ENCODE assay signal across 8 cellular contexts in genomic region chr1:93179886-93180722, GRCh38. TPM values are rescaled to one million over a fixed set of nuclear protein-coding genes. Genes with fewer than 3 reads are reported as not detected.
A peak's percentile ranks its signal among the peaks of the same experiment; 100 is the strongest.
DNase-seq lines count a peak whose midpoint lies in the region; ATAC-seq and TF ChIP-seq lines count a peak whose summit lies in the region.

TMED5 (minus strand) TSS chr1:93180413; CDS start chr1:93180242, 171 bp downstream.

- H3F3A ChIP-seq in SK-N-SH (replicated peaks; ENCODE audit: insufficient read depth) = peaks cover 11% of the 10 kb centered on the region

- peaks cover 3 to 15% of the 10 kb centered on the region in 2 experiments for H3K36me3 ChIP-seq in SK-N-SH (replicated peaks in 1 of 2; ENCODE audit: control insufficient read depth in 1 of 2, insufficient read depth in 2 of 2, low read length in 1 of 2)

- H3K9me3 ChIP-seq in SK-N-SH = no peaks in the 10 kb centered on the region

- H3K27me3 ChIP-seq in SK-N-SH (ENCODE audit: insufficient read depth) = no peaks in the 10 kb centered on the region

- peaks cover 3 to 5% of the 10 kb centered on the region in 2 experiments; a peak in 2 of 4 replicates for H3K4me1 ChIP-seq in SK-N-SH (ENCODE audit: control insufficient read depth in 1 of 2, insufficient read depth in 2 of 2, low read depth in 1 of 2, low read length in 1 of 2)

- POLR2A ChIA-PET in SK-N-SH (lab: Yijun Ruan, JAX) = no interaction called here

- TF ChIP-seq CTCF in GM10266 (IDR thresholded peaks at IDR 0.05; ENCODE audit: control insufficient read depth, insufficient read depth, low read depth, missing control alignments) = no peak
- TF ChIP-seq CTCF in SK-N-SH (IDR thresholded peaks at IDR 0.05) = no peak; the same call in 1 of the 2 replicates

- peak within 1 kb of the TSS; percentile 90 for H2AFZ ChIP-seq in SK-N-SH (ENCODE audit: low read depth)

- H3K4me3 ChIP-seq in SK-N-SH (ENCODE audit: low read depth in 2 of 2, low read length in 1 of 2) = peak within 1 kb of the TSS; percentile 86 to 96

- CTCF ChIA-PET in SK-N-SH (lab: Yijun Ruan, JAX) = no interaction called here

- peak within 1 kb of the TSS; percentile 93 for H3K4me2 ChIP-seq in SK-N-SH

- DNase-seq in GM10266 (ENCODE audit: extremely low spot score) = peak; percentile 91
- peak; percentile 97 for DNase-seq in NCI-H1048 (lab: John Stamatoyannopoulos, UW)
- DNase-seq in SK-N-SH = peak; percentile 94
- peak; percentile 94 for DNase-seq in activated naive CD4-positive, alpha-beta T cell treated with anti-CD3 and anti-CD28 coated beads, Interleukin-2, amount 50 U/mL, for 16 hours
- DNase-seq in germinal center (ENCODE audit: low spot score) = peak; percentile 92
- peak; percentile 85 for DNase-seq in non-pigmented ciliary epithelial cell (ENCODE audit: low read depth)
- peak; percentile 97 for DNase-seq in superior temporal gyrus (ENCODE audit: extremely low spot score)

- peak; percentile 86 for ATAC-seq in HG02588 (IDR thresholded peaks at IDR 0.05; ENCODE audit: unreplicated experiment)

- H4K20me1 ChIP-seq in SK-N-SH (ENCODE audit: insufficient read depth) = peaks cover 33% of the 10 kb centered on the region

- H3K27ac ChIP-seq in SK-N-SH (ENCODE audit: low read depth in 2 of 2, low read length in 1 of 2) = peak within 1 kb of the TSS; percentile 98

- WGBS in SK-N-SH (ENCODE audit: low lambda C conversion rate) = under 1% methylated on average over 33 of the region's 78 CpGs

- TF ChIP-seq EP300 in SK-N-SH (IDR thresholded peaks at IDR 0.05; ENCODE audit: borderline replicate concordance in 1 of 2, low read depth in 1 of 2, low read length in 1 of 2) = no peak; a peak in 1 of 4 replicates

- no peak for TF ChIP-seq RAD21 in SK-N-SH (IDR thresholded peaks at IDR 0.05; ENCODE audit: low read length)

- H3K9ac ChIP-seq in SK-N-SH = peak within 1 kb of the TSS; percentile 95

- no peaks in the 10 kb centered on the region for H3K9me2 ChIP-seq in SK-N-SH

- H3K79me2 ChIP-seq in SK-N-SH (ENCODE audit: insufficient read depth) = peaks cover 86% of the 10 kb centered on the region

TF ChIP-seq in SK-N-SH, 30 proteins besides CTCF, POLR2A, EP300 and RAD21 (continues in another document):
- no peak; the same call in 1 of the 2 replicates for TF ChIP-seq YY1 (IDR thresholded peaks at IDR 0.05; ENCODE audit: low read depth)
- peak; percentile 87 for TF ChIP-seq NRF1 (IDR thresholded peaks at IDR 0.05; ENCODE audit: low read depth, low read length)
- peak; percentile 37; the same call in 1 of the 2 replicates for TF ChIP-seq RFX5 (IDR thresholded peaks at IDR 0.05; ENCODE audit: low read length)
- peak; percentile 8; the same call in 1 of the 2 replicates for TF ChIP-seq TCF12 (IDR thresholded peaks at IDR 0.05)
- no peak for TF ChIP-seq EZH2phosphoT487 (IDR thresholded peaks at IDR 0.05; ENCODE audit: borderline replicate concordance, low read depth)
- TF ChIP-seq GABPA (IDR thresholded peaks at IDR 0.05; ENCODE audit: low read depth) = peak; percentile 54; the same call in 1 of the 2 replicates
- peak; percentile 2; the same call in 1 of the 2 replicates for TF ChIP-seq FOSL2 (IDR thresholded peaks at IDR 0.05; ENCODE audit: borderline replicate concordance, low read depth)
- TF ChIP-seq NFIC (IDR thresholded peaks at IDR 0.05; ENCODE audit: borderline replicate concordance) = 0 out of 2 replicates have a peak, but pooled peaks have one; percentile 10
- no peak for TF ChIP-seq GATA2 (CRISPR knock-in tag; IDR thresholded peaks at IDR 0.05)
- peak; percentile 57; the same call in 1 of the 2 replicates for TF ChIP-seq POLR2AphosphoS5 (IDR thresholded peaks at IDR 0.05; ENCODE audit: low read depth, low read length)
- no peak for TF ChIP-seq MEF2A (IDR thresholded peaks at IDR 0.05; ENCODE audit: borderline replicate concordance, low read depth)
- TF ChIP-seq, protein P1, sequence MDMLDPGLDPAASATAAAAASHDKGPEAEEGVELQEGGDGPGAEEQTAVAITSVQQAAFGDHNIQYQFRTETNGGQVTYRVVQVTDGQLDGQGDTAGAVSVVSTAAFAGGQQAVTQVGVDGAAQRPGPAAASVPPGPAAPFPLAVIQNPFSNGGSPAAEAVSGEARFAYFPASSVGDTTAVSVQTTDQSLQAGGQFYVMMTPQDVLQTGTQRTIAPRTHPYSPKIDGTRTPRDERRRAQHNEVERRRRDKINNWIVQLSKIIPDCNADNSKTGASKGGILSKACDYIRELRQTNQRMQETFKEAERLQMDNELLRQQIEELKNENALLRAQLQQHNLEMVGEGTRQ (IDR thresholded peaks at IDR 0.05; ENCODE audit: borderline replicate concordance, low read depth, low read length) = no peak
- TF ChIP-seq REST (IDR thresholded peaks at IDR 0.05; ENCODE audit: low read depth, low read length) = no peak
- TF ChIP-seq, protein P2, sequence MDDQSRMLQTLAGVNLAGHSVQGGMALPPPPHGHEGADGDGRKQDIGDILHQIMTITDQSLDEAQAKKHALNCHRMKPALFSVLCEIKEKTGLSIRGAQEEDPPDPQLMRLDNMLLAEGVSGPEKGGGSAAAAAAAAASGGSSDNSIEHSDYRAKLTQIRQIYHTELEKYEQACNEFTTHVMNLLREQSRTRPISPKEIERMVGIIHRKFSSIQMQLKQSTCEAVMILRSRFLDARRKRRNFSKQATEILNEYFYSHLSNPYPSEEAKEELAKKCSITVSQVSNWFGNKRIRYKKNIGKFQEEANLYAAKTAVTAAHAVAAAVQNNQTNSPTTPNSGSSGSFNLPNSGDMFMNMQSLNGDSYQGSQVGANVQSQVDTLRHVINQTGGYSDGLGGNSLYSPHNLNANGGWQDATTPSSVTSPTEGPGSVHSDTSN (IDR thresholded peaks at IDR 0.05) = no peak
- no peak for TF ChIP-seq SMC3 (IDR thresholded peaks at IDR 0.05; ENCODE audit: low read depth, low read length)
- peak; percentile 48; the same call in 1 of the 2 replicates for TF ChIP-seq FOXM1 (IDR thresholded peaks at IDR 0.05; ENCODE audit: low read depth)
- TF ChIP-seq FOXJ3 (CRISPR knock-in tag; IDR thresholded peaks at IDR 0.05) = no peak
- peak; percentile 53 for TF ChIP-seq ELF1 (IDR thresholded peaks at IDR 0.05)
- no peak for TF ChIP-seq RXRA (IDR thresholded peaks at IDR 0.05; ENCODE audit: borderline replicate concordance, low read depth)
- TF ChIP-seq, protein P3, sequence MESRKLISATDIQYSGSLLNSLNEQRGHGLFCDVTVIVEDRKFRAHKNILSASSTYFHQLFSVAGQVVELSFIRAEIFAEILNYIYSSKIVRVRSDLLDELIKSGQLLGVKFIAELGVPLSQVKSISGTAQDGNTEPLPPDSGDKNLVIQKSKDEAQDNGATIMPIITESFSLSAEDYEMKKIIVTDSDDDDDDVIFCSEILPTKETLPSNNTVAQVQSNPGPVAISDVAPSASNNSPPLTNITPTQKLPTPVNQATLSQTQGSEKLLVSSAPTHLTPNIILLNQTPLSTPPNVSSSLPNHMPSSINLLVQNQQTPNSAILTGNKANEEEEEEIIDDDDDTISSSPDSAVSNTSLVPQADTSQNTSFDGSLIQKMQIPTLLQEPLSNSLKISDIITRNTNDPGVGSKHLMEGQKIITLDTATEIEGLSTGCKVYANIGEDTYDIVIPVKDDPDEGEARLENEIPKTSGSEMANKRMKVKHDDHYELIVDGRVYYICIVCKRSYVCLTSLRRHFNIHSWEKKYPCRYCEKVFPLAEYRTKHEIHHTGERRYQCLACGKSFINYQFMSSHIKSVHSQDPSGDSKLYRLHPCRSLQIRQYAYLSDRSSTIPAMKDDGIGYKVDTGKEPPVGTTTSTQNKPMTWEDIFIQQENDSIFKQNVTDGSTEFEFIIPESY (IDR thresholded peaks at IDR 0.05; ENCODE audit: borderline replicate concordance, low read depth) = no peak
- peak; percentile 85 for TF ChIP-seq CHD2 (IDR thresholded peaks at IDR 0.05; ENCODE audit: low read length, partially characterized antibody)
- TF ChIP-seq SIN3A (IDR thresholded peaks at IDR 0.05; ENCODE audit: borderline replicate concordance, low read depth, low read length) = no peak; the same call in 1 of the 2 replicates
- TF ChIP-seq, protein P4, sequence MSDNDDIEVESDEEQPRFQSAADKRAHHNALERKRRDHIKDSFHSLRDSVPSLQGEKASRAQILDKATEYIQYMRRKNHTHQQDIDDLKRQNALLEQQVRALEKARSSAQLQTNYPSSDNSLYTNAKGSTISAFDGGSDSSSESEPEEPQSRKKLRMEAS (IDR thresholded peaks at IDR 0.05; ENCODE audit: low read depth) = peak; percentile 78
- TF ChIP-seq JUND (IDR thresholded peaks at IDR 0.05) = no peak

RNA-seq across cellular contexts. Expression of gene TMED5, which starts in this region (rescaled TPM):
- 24.2 and 26.9 TPM in 2 replicates for polyA plus RNA-seq in SK-N-SH (2012; rRNA removed)
- 33.2 and 35.1 TPM in 2 replicates for polyA plus RNA-seq in SK-N-SH (2012; cell fraction: cytosol; rRNA removed)
- 15.5 and 23.3 TPM in 2 replicates for polyA plus RNA-seq in SK-N-SH (2012; cell fraction: nucleus; rRNA removed)

Comparison
In these comparisons a context has a peak if more than half of its experiments do, and no peak if none do; other contexts are left out.
1. Peak in every context shown above with its lines: DNase-seq, ATAC-seq, H3K4me3 ChIP-seq and H3K27ac ChIP-seq.